ENCODE assay signal across 18 cellular contexts in genomic region chr12:67052981-67053380, GRCh38.
DNase-seq lines count a peak whose midpoint lies in the region; ATAC-seq, FAIRE-seq and TF ChIP-seq lines count a peak whose summit lies in the region.
"Had no signal": no experiment of that assay in that cellular context is flagged by ENCODE, and none has a peak within 500 bp of the region (broad histone marks: within the 10 kb centered on the region; RNA-seq: fewer than 3 reads in every experiment).

No MANE protein-coding gene starts in this region.

- POLR2A ChIA-PET in PC-3 (lab: Charles Lee; ENCODE audit: unreplicated experiment), result no interaction called here

- H3K4me1 ChIP-seq in PC-3 (ENCODE audit: insufficient read depth, low read length), result peaks cover 48% of the 10 kb centered on the region

- H3K36me3 ChIP-seq in PC-3 (ENCODE audit: low read depth, low read length) (no peaks in the 10 kb centered on the region), bronchial epithelial cell (ENCODE audit: control insufficient read depth, insufficient read depth, low read length) (no peaks in the 10 kb centered on the region)
- H3K36me3 ChIP-seq: MG63 had no signal

- TF ChIP-seq CTCF in PC-3 (conservative IDR thresholded peaks at IDR 0.05; ENCODE audit: low read depth, low read length) (no peak), bronchial epithelial cell (IDR thresholded peaks at IDR 0.05; ENCODE audit: insufficient read depth, low read length, severe bottlenecking) (no peak), omental fat pad (IDR thresholded peaks at IDR 0.05) (no peak), GM13977 (IDR thresholded peaks at IDR 0.05; ENCODE audit: extremely low read depth, insufficient read depth, missing control alignments) (no peak)

- CTCF ChIA-PET in PC-3 (lab: Charles Lee), result no interaction called here

- H3K9ac ChIP-seq in PC-3 (ENCODE audit: low read length), result no peak overlapping the region

- DNase-seq in EH (ENCODE audit: low read depth), result peak; percentile 48
- DNase-seq in PC-3, result peak; percentile 80
- peak; percentile 27 for DNase-seq in bronchial epithelial cell (ENCODE audit: low read depth)
- DNase-seq in omental fat pad (ENCODE audit: low spot score), result no peak
- no peak for DNase-seq in NK-92 treated with Interleukin-12 subunit alpha and Interleukin-12 subunit beta, amount 100 ng/mL, for 24 hours (lab: John Stamatoyannopoulos, UW)
- DNase-seq in GM13977 (ENCODE audit: low spot score), result no peak
- no peak for DNase-seq in islet precursor cell
- DNase-seq: AML-193, H7, MG63, NCI-H1105, NCI-H1694 treated with DMSO at 0.1 percent for 48 hours, NCI-H2107, NCI-H345, NCI-H526, OCI-M1, RPMI8226 had no signal

- peak overlapping the region; percentile 68 for H3K27ac ChIP-seq in PC-3 (ENCODE audit: low read length)

- H3K9me3 ChIP-seq in PC-3 (ENCODE audit: low read length), result no peaks in the 10 kb centered on the region
- H3K9me3 ChIP-seq: MG63 had no signal

- intact Hi-C loops in PC-3 (cut with micrococcal nuclease), result no loop called here

- FAIRE-seq in bronchial epithelial cell (lab: Jason Lieb, UNC), result no peak

- H3K27me3 ChIP-seq in PC-3 (ENCODE audit: low read length), result no peaks in the 10 kb centered on the region
- H3K27me3 ChIP-seq in bronchial epithelial cell (ENCODE audit: control insufficient read depth, insufficient read depth, low read length), result no peaks in the 10 kb centered on the region

- in situ Hi-C loops in GM13977 (cut with MboI; ENCODE audit: low pct_unique_long_range_greater_than_20kb, low sequenced_read_pairs, unreplicated experiment), result no loop called here

- H3K79me2 ChIP-seq in PC-3 (ENCODE audit: low read length), result no peaks in the 10 kb centered on the region

- no peaks in the 10 kb centered on the region for H4K20me1 ChIP-seq in PC-3 (ENCODE audit: low read length)

- no peak overlapping the region for H2AFZ ChIP-seq in PC-3 (ENCODE audit: low read length)

- H3F3A ChIP-seq in PC-3 (ENCODE audit: low read length, unreplicated experiment), result peaks cover 3% of the 10 kb centered on the region

- no TSS peak for BruUV-seq in PC-3 (replicated peaks; lab: Mats Ljungman, UMichigan)

- no peak overlapping the region for H3K4me3 ChIP-seq in PC-3 (ENCODE audit: low read length)
- H3K4me3 ChIP-seq in bronchial epithelial cell (ENCODE audit: low read depth, low read length), result no peak overlapping the region
- H3K4me3 ChIP-seq: MG63 had no signal

- H3K4me2 ChIP-seq in PC-3 (ENCODE audit: low read length), result peak overlapping the region; percentile 30; the same call in 1 of the 2 replicates

- no peaks in the 10 kb centered on the region for H3K9me2 ChIP-seq in PC-3 (replicated peaks; ENCODE audit: low read length)

- peak; percentile 84 for ATAC-seq in PC-3
- ATAC-seq in omental fat pad (ENCODE audit: low FRiP score), result peak; percentile 73
- no peak for ATAC-seq in GM21360 (IDR thresholded peaks at IDR 0.05; ENCODE audit: unreplicated experiment)

Comparison
In these comparisons a context has a peak if more than half of its experiments do, and no peak if none do; other contexts are left out.
1. DNase-seq: peak in EH (single experiment), PC-3 (single experiment) and bronchial epithelial cell (single experiment); none in omental fat pad (single experiment), NK-92 treated with Interleukin-12 subunit alpha and Interleukin-12 subunit beta, amount 100 ng/mL, for 24 hours (single experiment), GM13977 (single experiment) and islet precursor cell (single experiment).